1 cellular context compared by ENCODE assay signal in the genomic region with DNA sequence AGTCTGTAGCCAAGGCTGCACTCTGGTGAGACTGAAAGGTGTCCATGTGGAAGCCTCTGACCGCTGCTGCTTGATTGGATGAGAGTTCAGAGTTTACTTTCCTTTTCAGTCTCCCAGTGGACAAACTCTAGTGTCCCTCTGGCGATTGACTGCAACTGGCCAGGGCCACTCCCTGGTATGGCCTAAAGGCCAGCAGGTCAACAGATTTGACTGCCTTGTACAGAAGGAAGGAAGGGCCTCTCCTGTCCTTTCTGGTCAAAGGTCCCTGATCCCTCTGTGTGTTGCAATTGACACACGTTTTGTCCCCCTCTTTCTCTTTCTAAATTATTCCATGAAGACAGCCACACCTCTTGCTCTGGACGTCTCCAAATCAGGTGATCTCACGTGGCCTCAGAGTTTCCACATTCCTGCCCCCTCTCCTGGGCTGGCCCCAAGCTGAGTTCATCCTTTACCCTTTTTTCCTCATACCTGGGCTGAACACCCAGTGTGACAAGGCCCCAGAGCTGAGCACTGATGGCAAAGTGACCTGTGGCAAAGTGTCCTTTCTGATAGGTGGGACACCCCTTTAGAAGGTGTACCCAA.
TF ChIP-seq lines count a peak whose summit lies in the region.

No MANE protein-coding gene starts in this region.

TF ChIP-seq in HepG2, 621 proteins besides CTCF, POLR2A, EP300 and RAD21 (continued from another document):
- TF ChIP-seq, protein P1, sequence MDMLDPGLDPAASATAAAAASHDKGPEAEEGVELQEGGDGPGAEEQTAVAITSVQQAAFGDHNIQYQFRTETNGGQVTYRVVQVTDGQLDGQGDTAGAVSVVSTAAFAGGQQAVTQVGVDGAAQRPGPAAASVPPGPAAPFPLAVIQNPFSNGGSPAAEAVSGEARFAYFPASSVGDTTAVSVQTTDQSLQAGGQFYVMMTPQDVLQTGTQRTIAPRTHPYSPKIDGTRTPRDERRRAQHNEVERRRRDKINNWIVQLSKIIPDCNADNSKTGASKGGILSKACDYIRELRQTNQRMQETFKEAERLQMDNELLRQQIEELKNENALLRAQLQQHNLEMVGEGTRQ (IDR thresholded peaks at IDR 0.05; ENCODE audit: low read depth, low read length): no peak
- TF ChIP-seq, protein P1 (CRISPR knock-in tag; IDR thresholded peaks at IDR 0.05; ENCODE audit: borderline replicate concordance): no peak
- no peak for TF ChIP-seq THYN1 (CRISPR knock-in tag; IDR thresholded peaks at IDR 0.05; ENCODE audit: borderline replicate concordance, low read depth)
- TF ChIP-seq, protein P2, sequence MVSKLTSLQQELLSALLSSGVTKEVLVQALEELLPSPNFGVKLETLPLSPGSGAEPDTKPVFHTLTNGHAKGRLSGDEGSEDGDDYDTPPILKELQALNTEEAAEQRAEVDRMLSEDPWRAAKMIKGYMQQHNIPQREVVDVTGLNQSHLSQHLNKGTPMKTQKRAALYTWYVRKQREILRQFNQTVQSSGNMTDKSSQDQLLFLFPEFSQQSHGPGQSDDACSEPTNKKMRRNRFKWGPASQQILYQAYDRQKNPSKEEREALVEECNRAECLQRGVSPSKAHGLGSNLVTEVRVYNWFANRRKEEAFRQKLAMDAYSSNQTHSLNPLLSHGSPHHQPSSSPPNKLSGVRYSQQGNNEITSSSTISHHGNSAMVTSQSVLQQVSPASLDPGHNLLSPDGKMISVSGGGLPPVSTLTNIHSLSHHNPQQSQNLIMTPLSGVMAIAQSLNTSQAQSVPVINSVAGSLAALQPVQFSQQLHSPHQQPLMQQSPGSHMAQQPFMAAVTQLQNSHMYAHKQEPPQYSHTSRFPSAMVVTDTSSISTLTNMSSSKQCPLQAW (CRISPR knock-in tag; IDR thresholded peaks at IDR 0.05): peak; percentile 60; the same call in 1 of the 2 replicates
- no peak for TF ChIP-seq FOXC1 (CRISPR knock-in tag; IDR thresholded peaks at IDR 0.05; ENCODE audit: borderline replicate concordance)
- TF ChIP-seq, protein P3, sequence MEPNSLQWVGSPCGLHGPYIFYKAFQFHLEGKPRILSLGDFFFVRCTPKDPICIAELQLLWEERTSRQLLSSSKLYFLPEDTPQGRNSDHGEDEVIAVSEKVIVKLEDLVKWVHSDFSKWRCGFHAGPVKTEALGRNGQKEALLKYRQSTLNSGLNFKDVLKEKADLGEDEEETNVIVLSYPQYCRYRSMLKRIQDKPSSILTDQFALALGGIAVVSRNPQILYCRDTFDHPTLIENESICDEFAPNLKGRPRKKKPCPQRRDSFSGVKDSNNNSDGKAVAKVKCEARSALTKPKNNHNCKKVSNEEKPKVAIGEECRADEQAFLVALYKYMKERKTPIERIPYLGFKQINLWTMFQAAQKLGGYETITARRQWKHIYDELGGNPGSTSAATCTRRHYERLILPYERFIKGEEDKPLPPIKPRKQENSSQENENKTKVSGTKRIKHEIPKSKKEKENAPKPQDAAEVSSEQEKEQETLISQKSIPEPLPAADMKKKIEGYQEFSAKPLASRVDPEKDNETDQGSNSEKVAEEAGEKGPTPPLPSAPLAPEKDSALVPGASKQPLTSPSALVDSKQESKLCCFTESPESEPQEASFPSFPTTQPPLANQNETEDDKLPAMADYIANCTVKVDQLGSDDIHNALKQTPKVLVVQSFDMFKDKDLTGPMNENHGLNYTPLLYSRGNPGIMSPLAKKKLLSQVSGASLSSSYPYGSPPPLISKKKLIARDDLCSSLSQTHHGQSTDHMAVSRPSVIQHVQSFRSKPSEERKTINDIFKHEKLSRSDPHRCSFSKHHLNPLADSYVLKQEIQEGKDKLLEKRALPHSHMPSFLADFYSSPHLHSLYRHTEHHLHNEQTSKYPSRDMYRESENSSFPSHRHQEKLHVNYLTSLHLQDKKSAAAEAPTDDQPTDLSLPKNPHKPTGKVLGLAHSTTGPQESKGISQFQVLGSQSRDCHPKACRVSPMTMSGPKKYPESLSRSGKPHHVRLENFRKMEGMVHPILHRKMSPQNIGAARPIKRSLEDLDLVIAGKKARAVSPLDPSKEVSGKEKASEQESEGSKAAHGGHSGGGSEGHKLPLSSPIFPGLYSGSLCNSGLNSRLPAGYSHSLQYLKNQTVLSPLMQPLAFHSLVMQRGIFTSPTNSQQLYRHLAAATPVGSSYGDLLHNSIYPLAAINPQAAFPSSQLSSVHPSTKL (CRISPR knock-in tag; IDR thresholded peaks at IDR 0.05): peak; percentile 75
- peak; percentile 71 for TF ChIP-seq ZMYM4 (CRISPR knock-in tag; IDR thresholded peaks at IDR 0.05)
- TF ChIP-seq, protein P4, sequence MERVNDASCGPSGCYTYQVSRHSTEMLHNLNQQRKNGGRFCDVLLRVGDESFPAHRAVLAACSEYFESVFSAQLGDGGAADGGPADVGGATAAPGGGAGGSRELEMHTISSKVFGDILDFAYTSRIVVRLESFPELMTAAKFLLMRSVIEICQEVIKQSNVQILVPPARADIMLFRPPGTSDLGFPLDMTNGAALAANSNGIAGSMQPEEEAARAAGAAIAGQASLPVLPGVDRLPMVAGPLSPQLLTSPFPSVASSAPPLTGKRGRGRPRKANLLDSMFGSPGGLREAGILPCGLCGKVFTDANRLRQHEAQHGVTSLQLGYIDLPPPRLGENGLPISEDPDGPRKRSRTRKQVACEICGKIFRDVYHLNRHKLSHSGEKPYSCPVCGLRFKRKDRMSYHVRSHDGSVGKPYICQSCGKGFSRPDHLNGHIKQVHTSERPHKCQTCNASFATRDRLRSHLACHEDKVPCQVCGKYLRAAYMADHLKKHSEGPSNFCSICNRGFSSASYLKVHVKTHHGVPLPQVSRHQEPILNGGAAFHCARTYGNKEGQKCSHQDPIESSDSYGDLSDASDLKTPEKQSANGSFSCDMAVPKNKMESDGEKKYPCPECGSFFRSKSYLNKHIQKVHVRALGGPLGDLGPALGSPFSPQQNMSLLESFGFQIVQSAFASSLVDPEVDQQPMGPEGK (CRISPR knock-in tag; IDR thresholded peaks at IDR 0.05): peak; percentile 73
- TF ChIP-seq, protein P5, sequence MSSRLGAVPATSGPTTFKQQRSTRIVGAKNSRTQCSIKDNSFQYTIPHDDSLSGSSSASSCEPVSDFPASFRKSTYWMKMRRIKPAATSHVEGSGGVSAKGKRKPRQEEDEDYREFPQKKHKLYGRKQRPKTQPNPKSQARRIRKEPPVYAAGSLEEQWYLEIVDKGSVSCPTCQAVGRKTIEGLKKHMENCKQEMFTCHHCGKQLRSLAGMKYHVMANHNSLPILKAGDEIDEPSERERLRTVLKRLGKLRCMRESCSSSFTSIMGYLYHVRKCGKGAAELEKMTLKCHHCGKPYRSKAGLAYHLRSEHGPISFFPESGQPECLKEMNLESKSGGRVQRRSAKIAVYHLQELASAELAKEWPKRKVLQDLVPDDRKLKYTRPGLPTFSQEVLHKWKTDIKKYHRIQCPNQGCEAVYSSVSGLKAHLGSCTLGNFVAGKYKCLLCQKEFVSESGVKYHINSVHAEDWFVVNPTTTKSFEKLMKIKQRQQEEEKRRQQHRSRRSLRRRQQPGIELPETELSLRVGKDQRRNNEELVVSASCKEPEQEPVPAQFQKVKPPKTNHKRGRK (CRISPR knock-in tag; IDR thresholded peaks at IDR 0.05): no peak
- peak; percentile 79 for TF ChIP-seq SALL1 (CRISPR knock-in tag; IDR thresholded peaks at IDR 0.05)
- TF ChIP-seq KAT7 (CRISPR knock-in tag; IDR thresholded peaks at IDR 0.05; ENCODE audit: borderline replicate concordance): no peak
- peak; percentile 62; the same call in 1 of the 2 replicates for TF ChIP-seq HDAC1 (CRISPR knock-in tag; IDR thresholded peaks at IDR 0.05)
- TF ChIP-seq FOXA3 (CRISPR knock-in tag; IDR thresholded peaks at IDR 0.05): peak; percentile 47
- TF ChIP-seq, protein P6, sequence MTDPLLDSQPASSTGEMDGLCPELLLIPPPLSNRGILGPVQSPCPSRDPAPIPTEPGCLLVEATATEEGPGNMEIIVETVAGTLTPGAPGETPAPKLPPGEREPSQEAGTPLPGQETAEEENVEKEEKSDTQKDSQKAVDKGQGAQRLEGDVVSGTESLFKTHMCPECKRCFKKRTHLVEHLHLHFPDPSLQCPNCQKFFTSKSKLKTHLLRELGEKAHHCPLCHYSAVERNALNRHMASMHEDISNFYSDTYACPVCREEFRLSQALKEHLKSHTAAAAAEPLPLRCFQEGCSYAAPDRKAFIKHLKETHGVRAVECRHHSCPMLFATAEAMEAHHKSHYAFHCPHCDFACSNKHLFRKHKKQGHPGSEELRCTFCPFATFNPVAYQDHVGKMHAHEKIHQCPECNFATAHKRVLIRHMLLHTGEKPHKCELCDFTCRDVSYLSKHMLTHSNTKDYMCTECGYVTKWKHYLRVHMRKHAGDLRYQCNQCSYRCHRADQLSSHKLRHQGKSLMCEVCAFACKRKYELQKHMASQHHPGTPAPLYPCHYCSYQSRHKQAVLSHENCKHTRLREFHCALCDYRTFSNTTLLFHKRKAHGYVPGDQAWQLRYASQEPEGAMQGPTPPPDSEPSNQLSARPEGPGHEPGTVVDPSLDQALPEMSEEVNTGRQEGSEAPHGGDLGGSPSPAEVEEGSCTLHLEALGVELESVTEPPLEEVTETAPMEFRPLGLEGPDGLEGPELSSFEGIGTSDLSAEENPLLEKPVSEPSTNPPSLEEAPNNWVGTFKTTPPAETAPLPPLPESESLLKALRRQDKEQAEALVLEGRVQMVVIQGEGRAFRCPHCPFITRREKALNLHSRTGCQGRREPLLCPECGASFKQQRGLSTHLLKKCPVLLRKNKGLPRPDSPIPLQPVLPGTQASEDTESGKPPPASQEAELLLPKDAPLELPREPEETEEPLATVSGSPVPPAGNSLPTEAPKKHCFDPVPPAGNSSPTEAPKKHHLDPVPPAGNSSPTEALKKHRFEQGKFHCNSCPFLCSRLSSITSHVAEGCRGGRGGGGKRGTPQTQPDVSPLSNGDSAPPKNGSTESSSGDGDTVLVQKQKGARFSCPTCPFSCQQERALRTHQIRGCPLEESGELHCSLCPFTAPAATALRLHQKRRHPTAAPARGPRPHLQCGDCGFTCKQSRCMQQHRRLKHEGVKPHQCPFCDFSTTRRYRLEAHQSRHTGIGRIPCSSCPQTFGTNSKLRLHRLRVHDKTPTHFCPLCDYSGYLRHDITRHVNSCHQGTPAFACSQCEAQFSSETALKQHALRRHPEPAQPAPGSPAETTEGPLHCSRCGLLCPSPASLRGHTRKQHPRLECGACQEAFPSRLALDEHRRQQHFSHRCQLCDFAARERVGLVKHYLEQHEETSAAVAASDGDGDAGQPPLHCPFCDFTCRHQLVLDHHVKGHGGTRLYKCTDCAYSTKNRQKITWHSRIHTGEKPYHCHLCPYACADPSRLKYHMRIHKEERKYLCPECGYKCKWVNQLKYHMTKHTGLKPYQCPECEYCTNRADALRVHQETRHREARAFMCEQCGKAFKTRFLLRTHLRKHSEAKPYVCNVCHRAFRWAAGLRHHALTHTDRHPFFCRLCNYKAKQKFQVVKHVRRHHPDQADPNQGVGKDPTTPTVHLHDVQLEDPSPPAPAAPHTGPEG (CRISPR knock-in tag; IDR thresholded peaks at IDR 0.05): 0 out of 2 replicates have a peak, but pooled peaks have one; percentile 23
- TF ChIP-seq CCAR2 (optimal IDR thresholded peaks at IDR 0.05; ENCODE audit: low read depth, low read length): no peak
- peak; percentile 73; the same call in 1 of the 2 replicates for TF ChIP-seq SIX4 (CRISPR knock-in tag; IDR thresholded peaks at IDR 0.05)
- no peak for TF ChIP-seq ZNF563 (CRISPR knock-in tag; IDR thresholded peaks at IDR 0.05)
- TF ChIP-seq, protein P7, sequence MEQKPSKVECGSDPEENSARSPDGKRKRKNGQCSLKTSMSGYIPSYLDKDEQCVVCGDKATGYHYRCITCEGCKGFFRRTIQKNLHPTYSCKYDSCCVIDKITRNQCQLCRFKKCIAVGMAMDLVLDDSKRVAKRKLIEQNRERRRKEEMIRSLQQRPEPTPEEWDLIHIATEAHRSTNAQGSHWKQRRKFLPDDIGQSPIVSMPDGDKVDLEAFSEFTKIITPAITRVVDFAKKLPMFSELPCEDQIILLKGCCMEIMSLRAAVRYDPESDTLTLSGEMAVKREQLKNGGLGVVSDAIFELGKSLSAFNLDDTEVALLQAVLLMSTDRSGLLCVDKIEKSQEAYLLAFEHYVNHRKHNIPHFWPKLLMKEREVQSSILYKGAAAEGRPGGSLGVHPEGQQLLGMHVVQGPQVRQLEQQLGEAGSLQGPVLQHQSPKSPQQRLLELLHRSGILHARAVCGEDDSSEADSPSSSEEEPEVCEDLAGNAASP (CRISPR knock-in tag; IDR thresholded peaks at IDR 0.05; ENCODE audit: borderline replicate concordance): no peak
- TF ChIP-seq TBX2 (CRISPR knock-in tag; IDR thresholded peaks at IDR 0.05; ENCODE audit: borderline replicate concordance): peak; percentile 36; the same call in 1 of the 2 replicates
- TF ChIP-seq HNF4G (IDR thresholded peaks at IDR 0.05; ENCODE audit: borderline replicate concordance, low read depth, low read length): peak; percentile 77
- TF ChIP-seq HNF4G (CRISPR knock-in tag; IDR thresholded peaks at IDR 0.05; ENCODE audit: borderline replicate concordance, low read depth): no peak; the same call in 1 of the 2 replicates
- peak; percentile 21; the same call in 1 of the 2 replicates for TF ChIP-seq DPF2 (CRISPR knock-in tag; IDR thresholded peaks at IDR 0.05; ENCODE audit: borderline replicate concordance, low read depth)
- TF ChIP-seq, protein P8, sequence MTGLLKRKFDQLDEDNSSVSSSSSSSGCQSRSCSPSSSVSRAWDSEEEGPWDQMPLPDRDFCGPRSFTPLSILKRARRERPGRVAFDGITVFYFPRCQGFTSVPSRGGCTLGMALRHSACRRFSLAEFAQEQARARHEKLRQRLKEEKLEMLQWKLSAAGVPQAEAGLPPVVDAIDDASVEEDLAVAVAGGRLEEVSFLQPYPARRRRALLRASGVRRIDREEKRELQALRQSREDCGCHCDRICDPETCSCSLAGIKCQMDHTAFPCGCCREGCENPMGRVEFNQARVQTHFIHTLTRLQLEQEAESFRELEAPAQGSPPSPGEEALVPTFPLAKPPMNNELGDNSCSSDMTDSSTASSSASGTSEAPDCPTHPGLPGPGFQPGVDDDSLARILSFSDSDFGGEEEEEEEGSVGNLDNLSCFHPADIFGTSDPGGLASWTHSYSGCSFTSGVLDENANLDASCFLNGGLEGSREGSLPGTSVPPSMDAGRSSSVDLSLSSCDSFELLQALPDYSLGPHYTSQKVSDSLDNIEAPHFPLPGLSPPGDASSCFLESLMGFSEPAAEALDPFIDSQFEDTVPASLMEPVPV (CRISPR knock-in tag; IDR thresholded peaks at IDR 0.05): no peak
- peak; percentile 30; the same call in 1 of the 2 replicates for TF ChIP-seq ZNF788 (CRISPR knock-in tag; IDR thresholded peaks at IDR 0.05; ENCODE audit: borderline replicate concordance)
- TF ChIP-seq DMAP1 (CRISPR knock-in tag; IDR thresholded peaks at IDR 0.05): 0 out of 2 replicates have a peak, but pooled peaks have one; percentile 27
